17 cellular contexts compared by ENCODE assay signal in genomic region chr11:114275295-114275694, GRCh38. TPM values are rescaled to one million over a fixed set of nuclear protein-coding genes. Genes with fewer than 3 reads are reported as not detected.
DNase-seq lines count a peak whose midpoint lies in the region; ATAC-seq lines count a peak whose summit lies in the region.
"Had no signal": no experiment of that assay in that cellular context is flagged by ENCODE, and none has a peak within 500 bp of the region (broad histone marks: within the 10 kb centered on the region; RNA-seq: fewer than 3 reads in every experiment).

No MANE protein-coding gene starts in this region.

- intact Hi-C loops in Right ventricle myocardium superior (cut with DNase I) = no loop called here

- ATAC-seq in Right ventricle myocardium superior (ENCODE audit: poor library complexity) = peak; percentile 69
- no peak for ATAC-seq in GM18517 (IDR thresholded peaks at IDR 0.05; ENCODE audit: unreplicated experiment)
- ATAC-seq: CD8-positive, alpha-beta T cell; PC-3 had no signal

- peak; percentile 71 for DNase-seq in cerebellum (ENCODE audit: low spot score)
- DNase-seq in Right ventricle myocardium superior = peak; percentile 72
- peak; percentile 62 for DNase-seq in mesenteric fat pad (ENCODE audit: low spot score)
- peak; percentile 42 for DNase-seq in ureter (ENCODE audit: low spot score)
- no peak for DNase-seq in effector CD8-positive, alpha-beta T cell (lab: John Stamatoyannopoulos, UW)
- DNase-seq in occipital lobe (lab: John Stamatoyannopoulos, UW) = no peak
- DNase-seq: BE2C; CD8-positive, alpha-beta T cell; DND-41; GF-D8; HFFc6; NCI-H1092; NCI-H2107; NCI-H345; NCI-H748 treated with DMSO at 0.1 percent for 48 hours; PC-3 had no signal

RNA-seq across cellular contexts. Expression of gene NNMT, which starts 20.9 kb away (rescaled TPM):
- 0.45 TPM for total RNA-seq in cerebellum
- 29.8 TPM for total RNA-seq in Right ventricle myocardium superior
- total RNA-seq in mesenteric fat pad = 1,405 TPM
- 141 TPM for total RNA-seq in ureter
- not detected for total RNA-seq in occipital lobe
- total RNA-seq: CD8-positive, alpha-beta T cell had no signal

Comparison
In these comparisons a context has a peak if more than half of its experiments do, and no peak if none do; other contexts are left out.
1. DNase-seq: peak in cerebellum (single experiment), Right ventricle myocardium superior (single experiment), mesenteric fat pad (single experiment) and ureter (single experiment); none in effector CD8-positive, alpha-beta T cell (single experiment) and occipital lobe (single experiment).
2. RNA of gene NNMT, which starts 20.9 kb away (total RNA-seq): 1,405 TPM in mesenteric fat pad (single experiment), 141 TPM in ureter (single experiment) and 29.8 TPM in Right ventricle myocardium superior (single experiment); 0.45 TPM in cerebellum (single experiment) and not detected in occipital lobe (single experiment); every median in the first group is over 10 times any median in the second.